Comparison of ENCODE assay signal across 8 cellular contexts in the genomic region with DNA sequence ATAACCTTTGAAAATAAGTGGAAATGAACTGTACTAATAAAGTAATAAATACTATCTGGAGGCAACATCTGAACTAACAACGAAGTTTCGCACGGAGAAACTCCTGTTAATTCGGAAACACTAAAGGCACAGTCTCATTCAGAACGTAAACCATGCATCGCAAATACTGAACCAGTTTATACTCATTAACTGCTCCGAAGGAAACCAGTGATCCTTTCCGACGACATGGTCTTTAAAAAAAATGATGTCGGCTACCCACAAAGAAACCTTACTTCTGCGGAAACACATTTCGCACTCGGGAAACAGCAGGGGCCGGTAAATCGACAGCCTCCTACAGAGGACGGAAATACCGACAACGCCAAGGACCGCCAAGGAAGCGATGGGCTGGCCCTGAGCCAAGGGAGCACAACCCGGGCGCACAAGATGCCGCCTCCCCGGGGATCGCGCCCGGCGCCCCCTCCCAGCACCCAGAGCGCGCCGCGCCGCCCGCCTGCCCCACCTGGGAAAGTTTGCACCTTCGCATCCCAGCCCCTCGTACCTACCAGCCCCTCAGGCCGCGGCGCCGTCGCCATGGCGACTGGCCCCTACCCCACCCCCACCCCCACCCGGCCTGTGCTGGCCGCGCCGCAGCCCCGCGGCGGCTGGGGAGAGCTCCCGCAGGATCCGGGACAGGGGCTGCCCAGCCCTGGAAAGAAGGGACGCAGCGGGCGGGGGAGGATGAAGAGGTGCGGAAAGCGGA. TPM values are rescaled to one million over a fixed set of nuclear protein-coding genes. Genes with fewer than 3 reads are reported as not detected.
A peak's percentile ranks its signal among the peaks of the same experiment; 100 is the strongest.
DNase-seq lines count a peak whose midpoint lies in the region; ATAC-seq, FAIRE-seq and TF ChIP-seq lines count a peak whose summit lies in the region.

No MANE protein-coding gene starts in this region.

- peak overlapping the region; percentile 55; the same call in 1 of the 2 replicates for H2AFZ ChIP-seq in OCI-LY7 (ENCODE audit: low read length)

- H3K79me2 ChIP-seq in OCI-LY7 (ENCODE audit: insufficient read depth, low read depth, low read length) = peaks cover 59% of the 10 kb centered on the region

- TSS peak; percentile 52 for BruUV-seq in OCI-LY7 (replicated peaks; lab: Mats Ljungman, UMichigan)

- WGBS in esophagus, 2 donors = 0 to 1% methylated on average over 50 to 56 of the region's 56 CpGs

- peak overlapping the region; percentile 89 for H3K4me2 ChIP-seq in OCI-LY7 (ENCODE audit: low read length)

- POLR2A ChIA-PET in CD8-positive, alpha-beta T cell (lab: Charles Lee) = interaction anchor here (1.8 to 1.9 kb wide), 2 partner anchors 38 to 42 kb away, joined by 4 to 7 read pairs; a partner anchor contains a TSS
- POLR2A ChIA-PET in OCI-LY7 (lab: Charles Lee) = interaction anchor here (0.6 to 1.7 kb wide), 5 partner anchors 9 to 421 kb away, joined by 3 to 7 read pairs (median 3); no protein-coding TSS in a partner anchor

- H3K4me3 ChIP-seq in CD8-positive, alpha-beta T cell (ENCODE audit: low read depth, low read length) = peak overlapping the region; percentile 60
- peak overlapping the region; percentile 91 for H3K4me3 ChIP-seq in OCI-LY7 (ENCODE audit: low read depth, low read length, poor library complexity, severe bottlenecking)
- H3K4me3 ChIP-seq in esophagus (ENCODE audit: low read depth in 1 of 2, low read length in 2 of 2) = peak overlapping the region; percentile 94

- FAIRE-seq in HTR-8/SVneo (lab: Jason Lieb, UNC) = peak; percentile 68

- H3K27ac ChIP-seq in CD8-positive, alpha-beta T cell (ENCODE audit: low read depth, low read length) = peak overlapping the region; percentile 90
- H3K27ac ChIP-seq in OCI-LY7 (ENCODE audit: low read depth, low read length, poor library complexity, severe bottlenecking) = peak overlapping the region; percentile 79
- peak overlapping the region; percentile 83 to 96 for H3K27ac ChIP-seq in esophagus (ENCODE audit: low read depth in 2 of 2, low read length in 1 of 2)

- H3K27ac Mint-ChIP-seq in CD8-positive, alpha-beta T cell = peak overlapping the region; percentile 93

- DNase-seq in CD8-positive, alpha-beta T cell = peak; percentile 44 to 83 (median 75)
- DNase-seq in HTR-8/SVneo (ENCODE audit: insufficient read length, low spot score) = peak; percentile 69
- DNase-seq in OCI-LY7 (ENCODE audit: low spot score) = peak; percentile 75
- peak; percentile 67 for DNase-seq in activated T-cell treated with anti-CD3 and anti-CD28 coated beads for 48 hours (ENCODE audit: low read depth)
- DNase-seq in myocyte (ENCODE audit: low read depth) = peak; percentile 65
- peak; percentile 48 for DNase-seq in stimulated activated CD8-positive, alpha-beta memory T cell treated with anti-CD3 and anti-CD28 coated beads, Interleukin-7, amount 100 ng/mL, for 24 hours (ENCODE audit: low read depth)

- H3K9me2 ChIP-seq in OCI-LY7 (ENCODE audit: insufficient read depth, low read length) = no peaks in the 10 kb centered on the region

- H3K27me3 ChIP-seq in CD8-positive, alpha-beta T cell (ENCODE audit: insufficient read depth, low read length) = no peaks in the 10 kb centered on the region
- no peaks in the 10 kb centered on the region for H3K27me3 ChIP-seq in esophagus (ENCODE audit: control insufficient read depth in 1 of 2, insufficient read depth in 2 of 2, low read length in 2 of 2)

- peaks cover 22% of the 10 kb centered on the region for H3K4me1 ChIP-seq in CD8-positive, alpha-beta T cell (ENCODE audit: insufficient read depth, low read length)
- H3K4me1 ChIP-seq in OCI-LY7 (ENCODE audit: insufficient read depth, low read length, poor library complexity, severe bottlenecking) (peaks cover 17% of the 10 kb centered on the region), esophagus (ENCODE audit: control insufficient read depth in 2 of 2, insufficient read depth in 2 of 2, low read length in 1 of 2) (no peaks in the 10 kb centered on the region)

- peak; percentile 24 for ATAC-seq in CD8-positive, alpha-beta T cell
- ATAC-seq in GM21423 (IDR thresholded peaks at IDR 0.05; ENCODE audit: unreplicated experiment) = peak; percentile 39

- CTCF ChIA-PET in CD8-positive, alpha-beta T cell (lab: Charles Lee) = interaction anchor here (0.6 kb wide), 1 partner anchor 10 kb away, joined by 3 read pairs; no protein-coding TSS in a partner anchor
- CTCF ChIA-PET in OCI-LY7 (lab: Charles Lee; ENCODE audit: unreplicated experiment) = no interaction called here

- H4K20me1 ChIP-seq in OCI-LY7 (ENCODE audit: insufficient read depth, low read length) = peaks cover 26% of the 10 kb centered on the region

- H3K36me3 ChIP-seq in CD8-positive, alpha-beta T cell (ENCODE audit: insufficient read depth, low read length) = no peaks in the 10 kb centered on the region
- H3K36me3 ChIP-seq in OCI-LY7 (ENCODE audit: insufficient read depth, low read length) (peaks cover 12% of the 10 kb centered on the region; the same call in 1 of the 2 replicates), esophagus (ENCODE audit: control insufficient read depth in 2 of 2, insufficient read depth in 2 of 2, low read length in 1 of 2) (no peaks in the 10 kb centered on the region)

- H3K27me3 Mint-ChIP-seq in CD8-positive, alpha-beta T cell (ENCODE audit: low read depth) = no peaks in the 10 kb centered on the region

- H3K4me1 Mint-ChIP-seq in CD8-positive, alpha-beta T cell (ENCODE audit: low read depth) = peaks cover 50% of the 10 kb centered on the region

- H3K9me3 ChIP-seq in CD8-positive, alpha-beta T cell (ENCODE audit: low read length) = no peaks in the 10 kb centered on the region
- H3K9me3 ChIP-seq in OCI-LY7 (ENCODE audit: low read length) = no peaks in the 10 kb centered on the region
- H3K9me3 ChIP-seq in esophagus (ENCODE audit: control insufficient read depth in 2 of 2, insufficient read depth in 1 of 2, low read depth in 1 of 2, low read length in 1 of 2) = no peaks in the 10 kb centered on the region

- intact Hi-C loops in CD8-positive, alpha-beta T cell (cut with DNase I, micrococcal nuclease) = loop anchor here (1.0 kb wide), 3 partner anchors 38 to 42 kb away; a partner anchor contains a TSS
- intact Hi-C loops in OCI-LY7 (cut with micrococcal nuclease; ENCODE audit: unreplicated experiment) = loop anchor here (1.0 kb wide), 2 partner anchors 38 to 42 kb away; a partner anchor contains a TSS

- no peak for TF ChIP-seq CTCF in CD8-positive, alpha-beta T cell (IDR thresholded peaks at IDR 0.05)
- no peak for TF ChIP-seq CTCF in OCI-LY7 (conservative IDR thresholded peaks at IDR 0.05; ENCODE audit: low read length)

- H3K4me3 Mint-ChIP-seq in CD8-positive, alpha-beta T cell = peak overlapping the region; percentile 94

- H3K36me3 Mint-ChIP-seq in CD8-positive, alpha-beta T cell = peaks cover 25% of the 10 kb centered on the region

- H3K9me3 Mint-ChIP-seq in CD8-positive, alpha-beta T cell = no peaks in the 10 kb centered on the region

RNA-seq across cellular contexts. Expression of a gene that starts 0.7 kb away (rescaled TPM):
- total RNA-seq in CD8-positive, alpha-beta T cell = 100 to 1,000 TPM; 113 to 114 TPM
- total RNA-seq in OCI-LY7 (2014; rRNA removed; shearing (Covaris generic)) = 17.9 and 30.0 TPM in 2 replicates
- total RNA-seq in OCI-LY7 (2022) (46.3 and 47.5 TPM in 2 replicates), myocyte (50.2 and 70.8 TPM in 2 replicates)
- polyA plus RNA-seq in esophagus = 10 to 100 TPM; 13.6 to 15.7 TPM
- polyA plus RNA-seq in myocyte (2012) = 28.0 TPM

RNA-seq across cellular contexts. Expression of a gene that starts 37.6 kb away (rescaled TPM):
- total RNA-seq in CD8-positive, alpha-beta T cell = 1,000 to 10,000 TPM; 2,804 to 2,873 TPM
- 2,743 and 2,779 TPM in 2 replicates for total RNA-seq in OCI-LY7 (2014; rRNA removed; shearing (Covaris generic))
- total RNA-seq in OCI-LY7 (2022) (1,857 and 1,905 TPM in 2 replicates), myocyte (58.7 and 67.5 TPM in 2 replicates)
- 1,000 to 10,000 TPM; 1,738 to 2,494 TPM for polyA plus RNA-seq in esophagus
- 2,087 TPM for polyA plus RNA-seq in myocyte (2012)

RNA-seq across cellular contexts. Expression of a gene that starts 41.7 kb away (rescaled TPM):
- 1 to 10 TPM; 6.7 to 7.1 TPM for total RNA-seq in CD8-positive, alpha-beta T cell
- 15.9 and 22.9 TPM in 2 replicates for total RNA-seq in OCI-LY7 (2014; rRNA removed; shearing (Covaris generic))
- total RNA-seq in OCI-LY7 (2022) (18.7 and 20.5 TPM in 2 replicates), myocyte (26.7 and 33.5 TPM in 2 replicates)
- polyA plus RNA-seq in esophagus = 1 to 10 TPM; 3.2 to 3.7 TPM
- 10.4 TPM for polyA plus RNA-seq in myocyte (2012)

RNA-seq across cellular contexts. Expression of a gene that starts 43.7 kb away (rescaled TPM):
- total RNA-seq in CD8-positive, alpha-beta T cell = under 1 TPM; 0.39 to 0.43 TPM
- total RNA-seq in OCI-LY7 (2014; rRNA removed; shearing (Covaris generic)) = 0.98 and 1.1 TPM in 2 replicates
- total RNA-seq in OCI-LY7 (2022) (0.33 and 0.53 TPM in 2 replicates), myocyte (4.7 and 4.8 TPM in 2 replicates)
- 1 to 10 TPM; 6.4 to 7.9 TPM for polyA plus RNA-seq in esophagus
- polyA plus RNA-seq in myocyte (2012) = 2.1 TPM

Comparison
In these comparisons a context has a peak if more than half of its experiments do, and no peak if none do; other contexts are left out.
1. Peak in every context shown above with its lines: DNase-seq, ATAC-seq, H3K4me3 ChIP-seq and H3K27ac ChIP-seq.
2. RNA of a gene that starts 37.6 kb away (total RNA-seq): 2,804 to 2,873 TPM in CD8-positive, alpha-beta T cell and 1,857 to 2,779 TPM in OCI-LY7; 58.7 to 67.5 TPM in myocyte; every median in the first group is over 10 times any median in the second.